In the genomic region with DNA sequence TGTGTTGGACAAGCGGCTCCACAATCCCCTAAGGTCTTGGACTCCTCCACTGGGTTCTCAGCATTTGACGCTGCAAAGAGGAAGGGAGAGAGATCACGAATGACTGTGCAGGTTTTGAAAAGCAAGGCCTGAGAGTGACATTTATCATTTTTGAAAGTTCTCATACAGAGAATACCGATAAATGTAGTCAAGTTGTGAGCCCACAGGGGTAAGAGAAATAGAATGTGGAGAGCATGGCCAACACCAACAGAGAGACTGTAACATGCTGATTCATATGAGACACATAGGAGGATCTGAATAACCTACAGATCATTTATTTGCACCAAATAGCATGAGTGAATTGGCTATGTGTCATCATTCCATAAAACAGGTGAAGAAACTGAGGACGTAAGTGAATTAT, we compare ENCODE assay signal across 20 cellular contexts.
DNase-seq lines count a peak whose midpoint lies in the region; ATAC-seq and TF ChIP-seq lines count a peak whose summit lies in the region.
"Had no signal": no experiment of that assay in that cellular context is flagged by ENCODE, and none has a peak within 500 bp of the region (broad histone marks: within the 10 kb centered on the region; RNA-seq: fewer than 3 reads in every experiment).

No MANE protein-coding gene starts in this region.

- no peak overlapping the region for H3K4me3 Mint-ChIP-seq in neural progenitor cell
- H3K4me3 Mint-ChIP-seq: activated CD4-positive, alpha-beta T cell treated with anti-CD3 and anti-CD28 coated beads, Interleukin-2, amount 10 ng/mL, durations not matched to agents 7 days and 5 days; stimulated activated naive B cell treated with anti-CD40 and anti-IgM and Interleukin-4, amounts not matched to agents 10 μg/mL and 1 μg/mL and 100 μg/mL, for 72 hours had no signal

- H3K4me1 ChIP-seq in neural progenitor cell, result no peaks in the 10 kb centered on the region

- H3K36me3 Mint-ChIP-seq in neural progenitor cell, result no peaks in the 10 kb centered on the region
- H3K36me3 Mint-ChIP-seq: stimulated activated naive B cell treated with anti-CD40 and anti-IgM and Interleukin-4, amounts not matched to agents 10 μg/mL and 1 μg/mL and 100 μg/mL, for 72 hours had no signal

- peak; percentile 55 for DNase-seq in NOMO-1 treated with DMSO at 0.1 percent for 48 hours (lab: John Stamatoyannopoulos, UW; ENCODE audit: unreplicated experiment)
- no peak for DNase-seq in neural progenitor cell (ENCODE audit: low spot score)
- no peak for DNase-seq in SW480 (ENCODE audit: low spot score)
- no peak for DNase-seq in cerebellar cortex (ENCODE audit: low spot score)
- no peak for DNase-seq in UCSD-AML1 (lab: John Stamatoyannopoulos, UW; ENCODE audit: unreplicated experiment)
- DNase-seq: activated CD4-positive, alpha-beta T cell treated with anti-CD3 and anti-CD28 coated beads, Interleukin-2, amount 10 ng/mL, durations not matched to agents 7 days and 5 days; activated CD8-positive, alpha-beta memory T cell treated with anti-CD3 and anti-CD28 coated beads, Interleukin-2, amount 50 U/mL, for 4 hours; DMS79 treated with DMSO at 0.1 percent for 48 hours; hypothalamus; islet precursor cell; MV-4-11; NCI-H2029; NCI-H446 treated with DMSO at 0.1 percent for 48 hours; right lobe of liver; stimulated activated naive B cell treated with anti-CD40 and anti-IgM and Interleukin-4, amounts not matched to agents 10 μg/mL and 1 μg/mL and 100 μg/mL, for 72 hours; SW 1271; thyroid gland had no signal

- H3K36me3 ChIP-seq in neural progenitor cell, result no peaks in the 10 kb centered on the region
- H3K36me3 ChIP-seq: right lobe of liver, thyroid gland had no signal

- no peak overlapping the region for H3K27ac Mint-ChIP-seq in neural progenitor cell
- H3K27ac Mint-ChIP-seq: activated CD4-positive, alpha-beta T cell treated with anti-CD3 and anti-CD28 coated beads, Interleukin-2, amount 10 ng/mL, durations not matched to agents 7 days and 5 days; stimulated activated naive B cell treated with anti-CD40 and anti-IgM and Interleukin-4, amounts not matched to agents 10 μg/mL and 1 μg/mL and 100 μg/mL, for 72 hours had no signal

- H3K9me3 Mint-ChIP-seq in neural progenitor cell, result no peaks in the 10 kb centered on the region
- H3K9me3 Mint-ChIP-seq: activated CD4-positive, alpha-beta T cell treated with anti-CD3 and anti-CD28 coated beads, Interleukin-2, amount 10 ng/mL, durations not matched to agents 7 days and 5 days; stimulated activated naive B cell treated with anti-CD40 and anti-IgM and Interleukin-4, amounts not matched to agents 10 μg/mL and 1 μg/mL and 100 μg/mL, for 72 hours had no signal

- peak overlapping the region; percentile 50 for H2AFZ ChIP-seq in neural progenitor cell (replicated peaks)

- no peaks in the 10 kb centered on the region for H3K27me3 ChIP-seq in neural progenitor cell
- H3K27me3 ChIP-seq: right lobe of liver, thyroid gland had no signal

- no peaks in the 10 kb centered on the region for H3K9me3 ChIP-seq in neural progenitor cell (ENCODE audit: low read depth)
- H3K9me3 ChIP-seq: right lobe of liver, thyroid gland had no signal

- H3F3A ChIP-seq in neural progenitor cell (ENCODE audit: low read depth), result no peaks in the 10 kb centered on the region

- no peak overlapping the region for H3K4me2 ChIP-seq in neural progenitor cell

- no peak overlapping the region for H3K9ac ChIP-seq in neural progenitor cell

- H3K79me2 ChIP-seq in neural progenitor cell (ENCODE audit: low read depth), result no peaks in the 10 kb centered on the region

- no peak for TF ChIP-seq CTCF in neural progenitor cell (IDR thresholded peaks at IDR 0.05)

- H3K27me3 Mint-ChIP-seq in neural progenitor cell (ENCODE audit: insufficient read depth, low read depth), result no peaks in the 10 kb centered on the region
- H3K27me3 Mint-ChIP-seq: activated CD4-positive, alpha-beta T cell treated with anti-CD3 and anti-CD28 coated beads, Interleukin-2, amount 10 ng/mL, durations not matched to agents 7 days and 5 days; stimulated activated naive B cell treated with anti-CD40 and anti-IgM and Interleukin-4, amounts not matched to agents 10 μg/mL and 1 μg/mL and 100 μg/mL, for 72 hours had no signal

- no peaks in the 10 kb centered on the region for H4K20me1 ChIP-seq in neural progenitor cell (ENCODE audit: low read depth)

- H3K4me1 Mint-ChIP-seq in neural progenitor cell, result no peaks in the 10 kb centered on the region
- H3K4me1 Mint-ChIP-seq: activated CD4-positive, alpha-beta T cell treated with anti-CD3 and anti-CD28 coated beads, Interleukin-2, amount 10 ng/mL, durations not matched to agents 7 days and 5 days; stimulated activated naive B cell treated with anti-CD40 and anti-IgM and Interleukin-4, amounts not matched to agents 10 μg/mL and 1 μg/mL and 100 μg/mL, for 72 hours had no signal

- peak; percentile 64 for ATAC-seq in GM18870 (IDR thresholded peaks at IDR 0.05; ENCODE audit: unreplicated experiment)
- peak; percentile 40 for ATAC-seq in HG02678 (IDR thresholded peaks at IDR 0.05; ENCODE audit: unreplicated experiment)
- no peak for ATAC-seq in GM19455 (IDR thresholded peaks at IDR 0.05; ENCODE audit: unreplicated experiment)
- ATAC-seq: right lobe of liver; stimulated activated naive B cell treated with anti-CD40 and anti-IgM and Interleukin-4, amounts not matched to agents 10 μg/mL and 1 μg/mL and 100 μg/mL, for 72 hours had no signal

- no peak overlapping the region for H3K27ac ChIP-seq in neural progenitor cell
- H3K27ac ChIP-seq: right lobe of liver, thyroid gland had no signal

- H3K4me3 ChIP-seq in neural progenitor cell, result no peak overlapping the region
- H3K4me3 ChIP-seq: right lobe of liver, thyroid gland had no signal
